ENCODE assay signal across 12 cellular contexts in the genomic region with DNA sequence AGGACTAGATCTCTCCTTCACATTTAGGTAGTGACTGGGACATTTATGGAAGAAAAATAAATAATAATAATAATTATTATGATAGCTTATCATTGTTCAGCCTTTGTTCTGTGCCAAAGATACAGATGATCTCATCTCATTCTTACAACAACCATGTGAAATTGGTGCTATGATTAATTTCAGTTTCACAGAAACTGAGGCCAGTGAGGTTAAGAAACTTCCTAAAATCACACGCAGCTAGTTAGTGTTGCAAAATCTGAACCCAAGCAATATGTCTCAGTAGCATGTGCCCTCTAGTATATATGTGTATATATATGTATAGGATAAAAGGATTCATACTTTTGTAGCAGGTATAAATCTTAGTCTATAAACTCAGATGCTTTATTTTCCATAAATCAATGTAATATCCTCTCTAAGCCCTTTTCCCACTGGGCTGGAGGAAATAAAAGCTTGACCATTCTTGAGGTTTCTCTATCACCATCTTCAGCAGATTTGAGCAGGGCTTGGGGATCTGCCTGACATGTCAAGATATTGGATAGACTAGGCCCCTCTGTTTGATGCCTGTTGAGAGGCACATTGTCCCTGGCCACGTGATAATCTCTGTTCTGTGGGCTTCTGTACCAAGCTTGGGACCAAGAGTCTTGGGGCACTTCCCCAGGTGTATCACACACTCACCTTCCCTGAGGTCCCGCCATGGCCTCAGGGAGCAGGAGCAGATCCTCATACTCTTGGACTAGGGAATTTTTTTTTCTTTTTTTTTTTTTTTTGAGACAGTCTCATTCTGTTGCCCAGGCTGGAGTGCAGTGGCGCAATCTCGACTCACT.
DNase-seq lines count a peak whose midpoint lies in the region; ATAC-seq and TF ChIP-seq lines count a peak whose summit lies in the region.
"Had no signal": no experiment of that assay in that cellular context is flagged by ENCODE, and none has a peak within 500 bp of the region (broad histone marks: within the 10 kb centered on the region; RNA-seq: fewer than 3 reads in every experiment).

No MANE protein-coding gene starts in this region.

- H3K36me3 ChIP-seq in thyroid gland (no peaks in the 10 kb centered on the region), transverse colon (no peaks in the 10 kb centered on the region)

- no peak for TF ChIP-seq EP300 in transverse colon (IDR thresholded peaks at IDR 0.05; ENCODE audit: low read depth)

- no peak for DNase-seq in activated CD8-positive, alpha-beta T cell treated with anti-CD3 and anti-CD28 coated beads for 36 hours
- DNase-seq in activated CD8-positive, alpha-beta T cell treated with anti-CD3 and anti-CD28 coated beads, Interleukin-2, amount 10 ng/mL, durations not matched to agents 7 days and 5 days, result no peak
- DNase-seq in amniotic epithelial cell (ENCODE audit: low read depth), result peak; percentile 83
- peak; percentile 33 for DNase-seq in stromal cell of bone marrow (ENCODE audit: low read depth)
- DNase-seq in thyroid gland, result no peak
- DNase-seq in transverse colon, result no peak
- no peak for DNase-seq in NK-92 (lab: John Stamatoyannopoulos, UW; ENCODE audit: unreplicated experiment)
- DNase-seq: activated CD4-positive, alpha-beta T cell treated with anti-CD3 and anti-CD28 coated beads, Interleukin-2, amount 50 U/mL, for 48 hours; NCI-H2227 treated with DMSO at 0.1 percent for 48 hours had no signal

- ATAC-seq in activated CD8-positive, alpha-beta T cell treated with anti-CD3 and anti-CD28 coated beads for 36 hours, result peak; percentile 42
- no peak for ATAC-seq in activated CD8-positive, alpha-beta T cell treated with anti-CD3 and anti-CD28 coated beads, Interleukin-2, amount 10 ng/mL, durations not matched to agents 7 days and 5 days
- peak; percentile 62 for ATAC-seq in HG03045 (IDR thresholded peaks at IDR 0.05; ENCODE audit: unreplicated experiment)
- ATAC-seq: A549 had no signal

- H3K27ac Mint-ChIP-seq in activated CD8-positive, alpha-beta T cell treated with anti-CD3 and anti-CD28 coated beads for 36 hours, result no peak overlapping the region
- H3K27ac Mint-ChIP-seq in activated CD8-positive, alpha-beta T cell treated with anti-CD3 and anti-CD28 coated beads, Interleukin-2, amount 10 ng/mL, durations not matched to agents 7 days and 5 days, result no peak overlapping the region
- H3K27ac Mint-ChIP-seq: progenitor cell of endocrine pancreas had no signal

- H3K4me1 ChIP-seq in thyroid gland (peaks cover 0 to 10% of the 10 kb centered on the region in 2 donors), transverse colon (peaks cover 4 to 20% (median 6%) of the 10 kb centered on the region in 4 donors)

- WGBS in thyroid gland, 2 donors, result 84 to 88% methylated on average over 5 of the region's 5 CpGs
- 60 to 83% methylated on average over 1 to 5 of the region's 5 CpGs for WGBS in transverse colon (ENCODE audit: low coverage in 1 of 2), 2 donors

- TF ChIP-seq CTCF in activated CD8-positive, alpha-beta T cell treated with anti-CD3 and anti-CD28 coated beads for 36 hours (IDR thresholded peaks at IDR 0.05), result no peak
- TF ChIP-seq CTCF in thyroid gland (IDR thresholded peaks at IDR 0.05) (no peak), transverse colon (IDR thresholded peaks at IDR 0.05) (no peak)

- POLR2A ChIA-PET in activated CD8-positive, alpha-beta T cell treated with anti-CD3 and anti-CD28 coated beads for 36 hours (lab: Charles Lee), result no interaction called here
- POLR2A ChIA-PET in activated CD8-positive, alpha-beta T cell treated with anti-CD3 and anti-CD28 coated beads, Interleukin-2, amount 10 ng/mL, durations not matched to agents 7 days and 5 days (lab: Charles Lee), result interaction anchor here (0.7 kb wide), 1 partner anchor 225 kb away, joined by 3 read pairs; no protein-coding TSS in a partner anchor

- peaks cover 20% of the 10 kb centered on the region for H3K27me3 Mint-ChIP-seq in activated CD8-positive, alpha-beta T cell treated with anti-CD3 and anti-CD28 coated beads for 36 hours
- H3K27me3 Mint-ChIP-seq in activated CD8-positive, alpha-beta T cell treated with anti-CD3 and anti-CD28 coated beads, Interleukin-2, amount 10 ng/mL, durations not matched to agents 7 days and 5 days (ENCODE audit: low read depth), result no peaks in the 10 kb centered on the region
- H3K27me3 Mint-ChIP-seq: progenitor cell of endocrine pancreas had no signal

- H3K4me1 Mint-ChIP-seq in activated CD8-positive, alpha-beta T cell treated with anti-CD3 and anti-CD28 coated beads for 36 hours (ENCODE audit: low read depth), result peaks cover 9% of the 10 kb centered on the region
- no peaks in the 10 kb centered on the region for H3K4me1 Mint-ChIP-seq in activated CD8-positive, alpha-beta T cell treated with anti-CD3 and anti-CD28 coated beads, Interleukin-2, amount 10 ng/mL, durations not matched to agents 7 days and 5 days (ENCODE audit: low read depth)

- CTCF ChIA-PET in activated CD8-positive, alpha-beta T cell treated with anti-CD3 and anti-CD28 coated beads for 36 hours (lab: Charles Lee), result no interaction called here
- CTCF ChIA-PET in activated CD8-positive, alpha-beta T cell treated with anti-CD3 and anti-CD28 coated beads, Interleukin-2, amount 10 ng/mL, durations not matched to agents 7 days and 5 days (lab: Charles Lee), result no interaction called here

- no peaks in the 10 kb centered on the region for H3K27me3 ChIP-seq in thyroid gland
- H3K27me3 ChIP-seq in transverse colon, result no peaks in the 10 kb centered on the region

- no peak overlapping the region for H3K27ac ChIP-seq in thyroid gland
- H3K27ac ChIP-seq in transverse colon, result no peak overlapping the region

- H3K9me3 Mint-ChIP-seq in activated CD8-positive, alpha-beta T cell treated with anti-CD3 and anti-CD28 coated beads for 36 hours, result peaks cover 2% of the 10 kb centered on the region
- H3K9me3 Mint-ChIP-seq in activated CD8-positive, alpha-beta T cell treated with anti-CD3 and anti-CD28 coated beads, Interleukin-2, amount 10 ng/mL, durations not matched to agents 7 days and 5 days (ENCODE audit: insufficient read depth), result no peaks in the 10 kb centered on the region

- in situ Hi-C loops in transverse colon (cut with MboI; ENCODE audit: low pct_ligation_motif_present in 1 of 4, low pct_unique_long_range_greater_than_20kb in 1 of 4, low sequenced_read_pairs in 3 of 4), result no loop called here

- TF ChIP-seq POLR2A in thyroid gland (IDR thresholded peaks at IDR 0.05) (no peak), transverse colon (IDR thresholded peaks at IDR 0.05) (no peak)

- no peak overlapping the region for H3K4me3 Mint-ChIP-seq in activated CD8-positive, alpha-beta T cell treated with anti-CD3 and anti-CD28 coated beads for 36 hours
- no peak overlapping the region for H3K4me3 Mint-ChIP-seq in activated CD8-positive, alpha-beta T cell treated with anti-CD3 and anti-CD28 coated beads, Interleukin-2, amount 10 ng/mL, durations not matched to agents 7 days and 5 days

- H3K9me3 ChIP-seq in thyroid gland (no peaks in the 10 kb centered on the region), transverse colon (no peaks in the 10 kb centered on the region)
- H3K9me3 ChIP-seq: A549 had no signal

- H3K4me3 ChIP-seq in thyroid gland (replicated peaks in 1 of 3), result no peak overlapping the region
- no peak overlapping the region for H3K4me3 ChIP-seq in transverse colon
- H3K4me3 ChIP-seq: A549 had no signal

- intact Hi-C loops in activated CD8-positive, alpha-beta T cell treated with anti-CD3 and anti-CD28 coated beads for 36 hours (cut with micrococcal nuclease), result no loop called here
- intact Hi-C loops in thyroid gland (cut with DNase I) (no loop called here), transverse colon (cut with DNase I; ENCODE audit: low total_unique reads) (no loop called here)

- H3K36me3 Mint-ChIP-seq in activated CD8-positive, alpha-beta T cell treated with anti-CD3 and anti-CD28 coated beads for 36 hours (ENCODE audit: low read depth), result no peaks in the 10 kb centered on the region
- H3K36me3 Mint-ChIP-seq in activated CD8-positive, alpha-beta T cell treated with anti-CD3 and anti-CD28 coated beads, Interleukin-2, amount 10 ng/mL, durations not matched to agents 7 days and 5 days (ENCODE audit: low read depth), result no peaks in the 10 kb centered on the region

Comparison
In these comparisons a context has a peak if more than half of its experiments do, and no peak if none do; other contexts are left out.
1. DNase-seq: peak in amniotic epithelial cell (single experiment) and stromal cell of bone marrow (single experiment); none in activated CD8-positive, alpha-beta T cell treated with anti-CD3 and anti-CD28 coated beads for 36 hours (single experiment), activated CD8-positive, alpha-beta T cell treated with anti-CD3 and anti-CD28 coated beads, Interleukin-2, amount 10 ng/mL, durations not matched to agents 7 days and 5 days (single experiment), thyroid gland (0 of 2), transverse colon (single experiment) and NK-92 (single experiment).